Comparison of ENCODE assay signal across 13 cellular contexts in genomic region chr17:48604770-48605329, GRCh38. TPM values are rescaled to one million over a fixed set of nuclear protein-coding genes. Genes with fewer than 3 reads are reported as not detected.
DNase-seq lines count a peak whose midpoint lies in the region; ATAC-seq and TF ChIP-seq lines count a peak whose summit lies in the region.
"Had no signal": no experiment of that assay in that cellular context is flagged by ENCODE, and none has a peak within 500 bp of the region (broad histone marks: within the 10 kb centered on the region; RNA-seq: fewer than 3 reads in every experiment).

Gene HOXB6 (minus strand): TSS chr17:48604986. CDS start chr17:48598150, 6,836 bp downstream.

- peak within 1 kb of the TSS; percentile 71 for H3K4me2 ChIP-seq in hepatocyte

- H3K9me3 ChIP-seq in SJSA1 (replicated peaks) (no peaks in the 10 kb centered on the region), hepatocyte (ENCODE audit: low read depth) (no peaks in the 10 kb centered on the region), body of pancreas (no peaks in the 10 kb centered on the region)

- 33% methylated on average over 16 of the region's 16 CpGs for WGBS in hepatocyte (ENCODE audit: low lambda C conversion rate, missing lambda C conversion rate)
- 13 to 14% methylated on average over 16 of the region's 16 CpGs for WGBS in body of pancreas, 2 donors

- peak; percentile 47 for DNase-seq in HCEC 1CT
- DNase-seq in SJSA1 (ENCODE audit: low read depth in 1 of 2, low spot score in 2 of 2), result no peak
- DNase-seq in hepatocyte (ENCODE audit: low spot score), result peak; percentile 38
- no peak for DNase-seq in stimulated activated effector memory CD8-positive, alpha-beta T cell treated with anti-CD3 and anti-CD28 coated beads, Interleukin-12 subunit alpha, Interleukin-12 subunit beta, amount 100 ng/mL, for 72 hours (ENCODE audit: low spot score in 2 of 2)
- no peak for DNase-seq in SW 1271 (lab: John Stamatoyannopoulos, UW)
- no peak for DNase-seq in body of pancreas
- DNase-seq in NCI-H510A (lab: John Stamatoyannopoulos, UW), result no peak
- DNase-seq: foreskin keratinocyte; H7; Kasumi-1; nucleus accumbens; stimulated activated naive CD4-positive, alpha-beta T cell had no signal

- intact Hi-C loops in body of pancreas (cut with DNase I), result no loop called here

- peaks cover 7% of the 10 kb centered on the region for H3K36me3 ChIP-seq in SJSA1
- no peaks in the 10 kb centered on the region for H3K36me3 ChIP-seq in hepatocyte (replicated peaks; ENCODE audit: insufficient read depth, low read depth)
- no peaks in the 10 kb centered on the region for H3K36me3 ChIP-seq in body of pancreas (replicated peaks in 1 of 2; ENCODE audit: insufficient read depth in 1 of 2, low read depth in 2 of 2)

- ATAC-seq in stimulated activated effector memory CD8-positive, alpha-beta T cell treated with anti-CD3 and anti-CD28 coated beads, Interleukin-12 subunit alpha, Interleukin-12 subunit beta, amount 100 ng/mL, for 72 hours, result no peak
- ATAC-seq in GM18909 (IDR thresholded peaks at IDR 0.05; ENCODE audit: poor library complexity, unreplicated experiment) (no peak), body of pancreas (no peak)
- ATAC-seq: foreskin keratinocyte had no signal

- H3K9me2 ChIP-seq in hepatocyte (replicated peaks; ENCODE audit: insufficient read depth), result no peaks in the 10 kb centered on the region

- H3K27ac Mint-ChIP-seq in stimulated activated effector memory CD8-positive, alpha-beta T cell treated with anti-CD3 and anti-CD28 coated beads, Interleukin-12 subunit alpha, Interleukin-12 subunit beta, amount 100 ng/mL, for 72 hours, result no peak within 1 kb of the TSS

- H3K9me3 Mint-ChIP-seq in stimulated activated effector memory CD8-positive, alpha-beta T cell treated with anti-CD3 and anti-CD28 coated beads, Interleukin-12 subunit alpha, Interleukin-12 subunit beta, amount 100 ng/mL, for 72 hours, result no peaks in the 10 kb centered on the region

- H2AFZ ChIP-seq in hepatocyte, result no peak within 1 kb of the TSS

- H3K27me3 ChIP-seq in SJSA1 (replicated peaks), result peaks cover 15% of the 10 kb centered on the region
- peaks cover 96% of the 10 kb centered on the region for H3K27me3 ChIP-seq in hepatocyte
- H3K27me3 ChIP-seq in body of pancreas, result peaks cover 3 to 64% of the 10 kb centered on the region in 2 donors

- no peaks in the 10 kb centered on the region for H3K79me2 ChIP-seq in hepatocyte

- H3K27ac ChIP-seq in SJSA1 (peak within 1 kb of the TSS; percentile 25; the same call in 1 of the 2 replicates), hepatocyte (peak within 1 kb of the TSS; percentile 81), body of pancreas (no peak within 1 kb of the TSS)
- H3K27ac ChIP-seq: foreskin keratinocyte had no signal

- H3K4me1 ChIP-seq in SJSA1 (replicated peaks) (peaks cover 20% of the 10 kb centered on the region), hepatocyte (ENCODE audit: insufficient read depth) (peaks cover 6% of the 10 kb centered on the region), body of pancreas (peaks cover 15% of the 10 kb centered on the region)
- H3K4me1 ChIP-seq: foreskin keratinocyte had no signal

- H3K4me3 Mint-ChIP-seq in stimulated activated effector memory CD8-positive, alpha-beta T cell treated with anti-CD3 and anti-CD28 coated beads, Interleukin-12 subunit alpha, Interleukin-12 subunit beta, amount 100 ng/mL, for 72 hours, result peak within 1 kb of the TSS; percentile 48

- no peak for TF ChIP-seq POLR2A in body of pancreas (IDR thresholded peaks at IDR 0.05)

- H4K20me1 ChIP-seq in hepatocyte (ENCODE audit: insufficient read depth, poor library complexity, severe bottlenecking), result no peaks in the 10 kb centered on the region

- H3K4me1 Mint-ChIP-seq in stimulated activated effector memory CD8-positive, alpha-beta T cell treated with anti-CD3 and anti-CD28 coated beads, Interleukin-12 subunit alpha, Interleukin-12 subunit beta, amount 100 ng/mL, for 72 hours, result peaks cover 38% of the 10 kb centered on the region

- no peak for TF ChIP-seq CTCF in hepatocyte (IDR thresholded peaks at IDR 0.05; ENCODE audit: poor library complexity)
- TF ChIP-seq CTCF in body of pancreas (IDR thresholded peaks at IDR 0.05), result no peak

- H3K4me3 ChIP-seq in SJSA1, result peak within 1 kb of the TSS; percentile 43
- peak within 1 kb of the TSS; percentile 15 for H3K4me3 ChIP-seq in hepatocyte
- no peak within 1 kb of the TSS for H3K4me3 ChIP-seq in body of pancreas

- peaks cover 8% of the 10 kb centered on the region for H3K36me3 Mint-ChIP-seq in stimulated activated effector memory CD8-positive, alpha-beta T cell treated with anti-CD3 and anti-CD28 coated beads, Interleukin-12 subunit alpha, Interleukin-12 subunit beta, amount 100 ng/mL, for 72 hours

RNA-seq across cellular contexts. Expression of gene HOXB6, which starts in this region (rescaled TPM):
- 4.8 and 7.1 TPM in 2 replicates for total RNA-seq in SJSA1 (2014; rRNA removed; shearing (Covaris generic))
- total RNA-seq in hepatocyte (4.1 and 4.8 TPM in 2 replicates), body of pancreas (1 to 10 TPM; 2.1 to 2.6 TPM)
- polyA plus RNA-seq in hepatocyte, result 7.7 and 12.9 TPM in 2 replicates
- total RNA-seq: foreskin keratinocyte, H7 had no signal
- polyA plus RNA-seq: foreskin keratinocyte had no signal

Comparison
In these comparisons a context has a peak if more than half of its experiments do, and no peak if none do; other contexts are left out.
1. DNase-seq: peak in HCEC 1CT (single experiment) and hepatocyte (single experiment); none in SJSA1 (0 of 2), stimulated activated effector memory CD8-positive, alpha-beta T cell treated with anti-CD3 and anti-CD28 coated beads, Interleukin-12 subunit alpha, Interleukin-12 subunit beta, amount 100 ng/mL, for 72 hours (0 of 2), SW 1271 (0 of 2), body of pancreas (0 of 4) and NCI-H510A (single experiment).
2. H3K27ac ChIP-seq: peak in SJSA1 (single experiment) and hepatocyte (single experiment); none in body of pancreas (0 of 4).
3. H3K4me3 ChIP-seq: peak in SJSA1 (single experiment) and hepatocyte (single experiment); none in body of pancreas (0 of 2).